In genomic region chr7:92135100-92135429, GRCh38 we compare ENCODE assay signal across 8 cellular contexts. TPM values are rescaled to one million over a fixed set of nuclear protein-coding genes. Genes with fewer than 3 reads are reported as not detected.
DNase-seq lines count a peak whose midpoint lies in the region; FAIRE-seq and TF ChIP-seq lines count a peak whose summit lies in the region.

No MANE protein-coding gene starts in this region.

- H3K4me3 ChIP-seq in liver (ENCODE audit: low read depth in 1 of 3, low read length in 3 of 3), result peak overlapping the region; percentile 71 to 93 (median 93)
- H3K4me3 ChIP-seq in testis, result peak overlapping the region; percentile 94 to 99

- no peak for TF ChIP-seq CTCF in liver (IDR thresholded peaks at IDR 0.05; ENCODE audit: low read depth, low read length, missing input control)
- no peak for TF ChIP-seq CTCF in testis (IDR thresholded peaks at IDR 0.05)

- H3K9ac ChIP-seq in liver (ENCODE audit: low read depth in 1 of 2, low read length in 2 of 2), result peak overlapping the region; percentile 88 to 92

- peaks cover 1 to 25% (median 13%) of the 10 kb centered on the region in 4 donors for H3K4me1 ChIP-seq in liver (ENCODE audit: control insufficient read depth in 4 of 4, insufficient read depth in 4 of 4, low read length in 3 of 4)
- H3K4me1 ChIP-seq in testis, result peaks cover 15% of the 10 kb centered on the region

- no peak for FAIRE-seq in GM12892 (lab: Jason Lieb, UNC)

- peak; percentile 17 for DNase-seq in AG08396 (ENCODE audit: low spot score)
- peak; percentile 3 for DNase-seq in GM12892 (ENCODE audit: insufficient read length)
- peak; percentile 26 for DNase-seq in NCI-H82 treated with DMSO at 0.1 percent for 48 hours (lab: John Stamatoyannopoulos, UW; ENCODE audit: unreplicated experiment)
- DNase-seq in cerebellar cortex (ENCODE audit: low spot score), result peak; percentile 54
- peak; percentile 38 for DNase-seq in testis
- DNase-seq in KBM-7, result no peak
- DNase-seq in globus pallidus (ENCODE audit: low spot score), result no peak

- 2% methylated on average over 12 of the region's 12 CpGs for WGBS in liver
- WGBS in testis, 2 donors, result 0% methylated on average over 12 of the region's 12 CpGs

- intact Hi-C loops in testis (cut with DNase I; ENCODE audit: low total_unique reads), result no loop called here

- H3K36me3 ChIP-seq in liver (ENCODE audit: control insufficient read depth in 4 of 4, insufficient read depth in 3 of 4, low read depth in 1 of 4, low read length in 3 of 4) (peaks cover 2 to 5% (median 3%) of the 10 kb centered on the region in 4 donors), testis (ENCODE audit: low read depth, missing control alignments) (no peaks in the 10 kb centered on the region)

- no peaks in the 10 kb centered on the region for H3K27me3 ChIP-seq in liver (ENCODE audit: control insufficient read depth in 4 of 4, insufficient read depth in 4 of 4, low read length in 3 of 4)
- H3K27me3 ChIP-seq in testis, result no peaks in the 10 kb centered on the region

- no peak for TF ChIP-seq POLR2A in GM12892 (IDR thresholded peaks at IDR 0.05; ENCODE audit: low read depth, low read length)
- TF ChIP-seq POLR2A in testis (IDR thresholded peaks at IDR 0.05), result no peak

- H3K9me3 ChIP-seq in liver (ENCODE audit: control insufficient read depth in 4 of 4, low read length in 3 of 4) (no peaks in the 10 kb centered on the region), testis (no peaks in the 10 kb centered on the region)

- in situ Hi-C loops in KBM-7 (cut with MboI; ENCODE audit: low pct_unique_long_range_greater_than_20kb, low sequenced_read_pairs), result no loop called here

- H3K27ac ChIP-seq in liver (ENCODE audit: low read depth in 1 of 2, low read length in 2 of 2) (peak overlapping the region; percentile 91 to 97), testis (peak overlapping the region; percentile 98 to 99)

- TF ChIP-seq RAD21 in liver (IDR thresholded peaks at IDR 0.05), result no peak

TF ChIP-seq in liver, 16 proteins besides CTCF, POLR2A, EP300 and RAD21:
- TF ChIP-seq ATF3 (IDR thresholded peaks at IDR 0.05), result no peak
- TF ChIP-seq EGR1 (IDR thresholded peaks at IDR 0.05; ENCODE audit: low read depth in 2 of 2), result no peak
- no peak for TF ChIP-seq FOXA2 (IDR thresholded peaks at IDR 0.05)
- TF ChIP-seq HNF4A (conservative IDR thresholded peaks at IDR 0.05), result no peak
- no peak for TF ChIP-seq ZBTB33 (IDR thresholded peaks at IDR 0.05)
- no peak for TF ChIP-seq NR2F2 (IDR thresholded peaks at IDR 0.05)
- TF ChIP-seq RXRA (IDR thresholded peaks at IDR 0.05), result no peak
- peak; percentile 4 for TF ChIP-seq REST (IDR thresholded peaks at IDR 0.05)
- TF ChIP-seq FOXA1 (IDR thresholded peaks at IDR 0.05), result no peak
- no peak for TF ChIP-seq SP1 (IDR thresholded peaks at IDR 0.05)
- TF ChIP-seq MAX (IDR thresholded peaks at IDR 0.05), result no peak
- peak; percentile 57 for TF ChIP-seq YY1 (IDR thresholded peaks at IDR 0.05)
- no peak for TF ChIP-seq JUND (IDR thresholded peaks at IDR 0.05)
- TF ChIP-seq HNF4G (IDR thresholded peaks at IDR 0.05), result no peak
- no peak for TF ChIP-seq TAF1 (conservative IDR thresholded peaks at IDR 0.05)
- TF ChIP-seq GABPA (IDR thresholded peaks at IDR 0.05 in 1 of 2, conservative IDR thresholded peaks at IDR 0.05 in 1 of 2), result no peak
TF ChIP-seq in liver: peak in this region for 2.

RNA-seq across cellular contexts. Expression of gene CYP51A1, which starts 0.8 kb away (rescaled TPM):
- 68.1 TPM for polyA plus RNA-seq in GM12892 (2012; ENCODE audit: missing spikeins)
- total RNA-seq in liver (100 to 1,000 TPM; 245 to 338 TPM), testis (100 to 1,000 TPM; 141 to 147 TPM)
- polyA plus RNA-seq in liver (10 to 100 TPM; 56.4 to 95.7 TPM), testis (ENCODE audit: insufficient read depth, low read depth, low replicate concordance) (138 TPM)

RNA-seq across cellular contexts. Expression of gene LRRD1, which starts 43.9 kb away (rescaled TPM):
- polyA plus RNA-seq in GM12892 (2012; ENCODE audit: missing spikeins), result not detected
- total RNA-seq in liver (not detected), testis (10 to 100 TPM in 1 of 2 donors, 1 to 10 TPM in 1; 7.7 to 14.8 TPM)
- polyA plus RNA-seq in liver (not detected), testis (ENCODE audit: insufficient read depth, low read depth, low replicate concordance) (8.7 TPM)

Comparison
In these comparisons a context has a peak if more than half of its experiments do, and no peak if none do; other contexts are left out.
1. DNase-seq: peak in AG08396 (single experiment), GM12892 (single experiment), NCI-H82 treated with DMSO at 0.1 percent for 48 hours (single experiment), cerebellar cortex (single experiment) and testis (single experiment); none in KBM-7 (single experiment) and globus pallidus (single experiment).
2. RNA of gene LRRD1, which starts 43.9 kb away (total RNA-seq): 7.7 to 14.8 TPM in testis; not detected in liver; every median in the first group is over 4 times any median in the second.